28 cellular contexts compared by ENCODE assay signal in genomic region chr10:132204781-132205473, GRCh38. TPM values are rescaled to one million over a fixed set of nuclear protein-coding genes. Genes with fewer than 3 reads are reported as not detected.
A peak's percentile ranks its signal among the peaks of the same experiment; 100 is the strongest.
DNase-seq lines count a peak whose midpoint lies in the region; ATAC-seq and TF ChIP-seq lines count a peak whose summit lies in the region.
"Had no signal": no experiment of that assay in that cellular context is flagged by ENCODE, and none has a peak within 500 bp of the region (broad histone marks: within the 10 kb centered on the region; RNA-seq: fewer than 3 reads in every experiment).

No MANE protein-coding gene starts in this region.

- ATAC-seq in Right ventricle myocardium superior (ENCODE audit: poor library complexity) (no peak), Panc1 (peak; percentile 50), left ventricle myocardium superior (no peak), HG03025 (IDR thresholded peaks at IDR 0.05; ENCODE audit: low FRiP score, unreplicated experiment) (no peak)
- ATAC-seq: gastroesophageal sphincter, T-cell had no signal

- H3K4me3 ChIP-seq in Panc1 (ENCODE audit: low read depth in 2 of 2, low read length in 2 of 2): no peak overlapping the region
- H3K4me3 ChIP-seq in spleen: no peak overlapping the region
- H3K4me3 ChIP-seq: A549, dorsolateral prefrontal cortex, gastroesophageal sphincter, Peyer's patch, SJCRH30, stomach, thyroid gland, uterus had no signal

- intact Hi-C loops in Right ventricle myocardium superior (cut with DNase I) (no loop called here), cardiac septum (cut with DNase I) (no loop called here), Panc1 (cut with micrococcal nuclease; ENCODE audit: unreplicated experiment) (no loop called here), left ventricle myocardium superior (cut with micrococcal nuclease) (no loop called here), spleen (cut with DNase I; ENCODE audit: low total_unique reads) (no loop called here)

- H3K36me3 ChIP-seq in Panc1 (ENCODE audit: control insufficient read depth, insufficient read depth, low read length) (no peaks in the 10 kb centered on the region), spleen (peaks cover 0 to 15% (median 0%) of the 10 kb centered on the region in 6 donors)
- H3K36me3 ChIP-seq: brain microvascular endothelial cell, gastroesophageal sphincter, Peyer's patch, SJCRH30, thyroid gland, uterus had no signal

- in situ Hi-C loops in Panc1 (cut with HindIII; ENCODE audit: low pct_unique_long_range_greater_than_20kb, low sequenced_read_pairs): no loop called here

- 85 to 96% (median 91%) methylated on average over 14 to 28 of the region's 28 CpGs for WGBS in spleen, 5 donors

- H3K27ac ChIP-seq in Panc1 (ENCODE audit: low read length): no peak overlapping the region
- no peak overlapping the region for H3K27ac ChIP-seq in spleen
- H3K27ac ChIP-seq: A549, brain microvascular endothelial cell, gastroesophageal sphincter, parathyroid adenoma, Peyer's patch, SJCRH30, stomach, thyroid gland, uterus had no signal

- TF ChIP-seq CTCF in Panc1 (IDR thresholded peaks at IDR 0.05): no peak; the same call in 1 of the 2 replicates
- TF ChIP-seq CTCF in spleen (IDR thresholded peaks at IDR 0.05 in 8 of 11, conservative IDR thresholded peaks at IDR 0.05 in 3 of 11): no peak

- DNase-seq in Right ventricle myocardium superior (peak; percentile 26), cardiac septum (ENCODE audit: low spot score) (no peak), Panc1 (ENCODE audit: low read depth, low spot score) (no peak), left ventricle myocardium superior (peak; percentile 23), spleen (peak; percentile 68), Kasumi-1 (lab: John Stamatoyannopoulos, UW) (no peak), NCI-H2029 (lab: John Stamatoyannopoulos, UW) (no peak)
- DNase-seq: activated CD4-positive, alpha-beta T cell treated with anti-CD3 and anti-CD28 coated beads, Interleukin-2, amount 10 ng/mL, durations not matched to agents 7 days and 5 days; amygdala; brain microvascular endothelial cell; hypothalamus; immature natural killer cell; mesendoderm; NCI-H1694; Peyer's patch; SJCRH30; stimulated activated CD4-positive, alpha-beta T cell treated with anti-CD3 and anti-CD28 coated beads, Interleukin-2, amount 100 ng/mL, for 24 hours; stimulated activated CD8-positive, alpha-beta memory T cell treated with anti-CD3 and anti-CD28 coated beads, Interleukin-4, amount 100 ng/mL, for 48 hours; stomach; T-cell; thyroid gland; uterus had no signal

- no peaks in the 10 kb centered on the region for H3K4me1 ChIP-seq in Panc1 (ENCODE audit: control insufficient read depth, insufficient read depth, low read length)
- no peaks in the 10 kb centered on the region for H3K4me1 ChIP-seq in spleen
- H3K4me1 ChIP-seq: A549, gastroesophageal sphincter, parathyroid adenoma, Peyer's patch, SJCRH30, stomach, thyroid gland, uterus had no signal

- H3K27me3 ChIP-seq in Panc1 (ENCODE audit: control insufficient read depth, insufficient read depth, low read length): no peaks in the 10 kb centered on the region
- no peaks in the 10 kb centered on the region for H3K27me3 ChIP-seq in spleen (replicated peaks in 1 of 7)
- H3K27me3 ChIP-seq: brain microvascular endothelial cell, dorsolateral prefrontal cortex, gastroesophageal sphincter, Peyer's patch, SJCRH30, thyroid gland, uterus had no signal

- no TSS peak for BruUV-seq in Panc1 (replicated peaks; lab: Mats Ljungman, UMichigan)

- no peaks in the 10 kb centered on the region for H3K9me3 ChIP-seq in Panc1 (ENCODE audit: control insufficient read depth, insufficient read depth, low read depth, low read length)
- H3K9me3 ChIP-seq in spleen: no peaks in the 10 kb centered on the region
- H3K9me3 ChIP-seq: A549, gastroesophageal sphincter, Peyer's patch, SJCRH30, stomach, thyroid gland, uterus had no signal

- TF ChIP-seq POLR2A in spleen (IDR thresholded peaks at IDR 0.05): no peak

- CTCF ChIA-PET in Panc1 (lab: Charles Lee): no interaction called here

- POLR2A ChIA-PET in Panc1 (lab: Charles Lee): no interaction called here

RNA-seq across cellular contexts. Expression of gene DPYSL4, which starts 18.2 kb away (rescaled TPM):
- total RNA-seq in Right ventricle myocardium superior (31.7 TPM), cardiac septum (55.4 TPM), Panc1 (2021; ENCODE audit: unreplicated experiment) (9.9 TPM), left ventricle myocardium superior (45.2 TPM), spleen (1 to 10 TPM in 4 of 7 donors, under 1 TPM in 2, not detected in 1; 0.85 to 6.0 (median 1.6) TPM)
- 18.0 TPM for polyA plus RNA-seq in Panc1 (2012; ENCODE audit: insufficient read length)
- 1 to 10 TPM in 1 of 3 donors, under 1 TPM in 2; 0.55 to 1.0 (median 0.96) TPM for polyA plus RNA-seq in spleen
- total RNA-seq: SJCRH30 had no signal
- polyA plus RNA-seq: CD8-positive, alpha-beta memory T cell; immature natural killer cell had no signal

Comparison
In these comparisons a context has a peak if more than half of its experiments do, and no peak if none do; other contexts are left out.
1. DNase-seq: peak in Right ventricle myocardium superior (single experiment), left ventricle myocardium superior (single experiment) and spleen (single experiment); none in cardiac septum (single experiment), Panc1 (single experiment), Kasumi-1 (0 of 2) and NCI-H2029 (single experiment).